ENCODE assay signal across 1 cellular context in genomic region chr13:50410921-50411712, GRCh38.
A peak's percentile ranks its signal among the peaks of the same experiment; 100 is the strongest.
TF ChIP-seq lines count a peak whose summit lies in the region.

No MANE protein-coding gene starts in this region.

TF ChIP-seq in K562, 482 proteins besides CTCF, POLR2A, EP300 and RAD21 (continued from another document and continues in another):
- TF ChIP-seq MGA (IDR thresholded peaks at IDR 0.05), result no peak
- no peak for TF ChIP-seq CREB5 (CRISPR knock-in tag; IDR thresholded peaks at IDR 0.05)
- TF ChIP-seq RBM34 (IDR thresholded peaks at IDR 0.05; ENCODE audit: borderline replicate concordance, insufficient read depth, low read length), result no peak
- TF ChIP-seq ATF7 (IDR thresholded peaks at IDR 0.05), result peak; percentile 16; the same call in 1 of the 2 replicates
- TF ChIP-seq ZSCAN29 (IDR thresholded peaks at IDR 0.05), result no peak
- TF ChIP-seq TBP (optimal IDR thresholded peaks at IDR 0.05; ENCODE audit: low read depth, low read length), result no peak
- TF ChIP-seq RCOR1 (IDR thresholded peaks at IDR 0.05; ENCODE audit: borderline replicate concordance in 1 of 2, low read depth in 2 of 2, low read length in 2 of 2), result peak in 1 of 2 experiments; percentile 49; a peak in 2 of 4 replicates
- TF ChIP-seq MNT (conservative IDR thresholded peaks at IDR 0.05), result peak in 1 of 2 experiments; percentile 49; a peak in 2 of 4 replicates
- TF ChIP-seq HDGF (IDR thresholded peaks at IDR 0.05), result no peak
- no peak for TF ChIP-seq RB1 (IDR thresholded peaks at IDR 0.05; ENCODE audit: low read depth)
- TF ChIP-seq NFXL1 (CRISPR knock-in tag; IDR thresholded peaks at IDR 0.05), result no peak
- no peak for TF ChIP-seq EZH2 (IDR thresholded peaks at IDR 0.05; ENCODE audit: borderline replicate concordance, low read depth, low read length)
- TF ChIP-seq CBFB (CRISPR knock-in tag; IDR thresholded peaks at IDR 0.05), result no peak
- no peak for TF ChIP-seq E2F3 (CRISPR knock-in tag; IDR thresholded peaks at IDR 0.05)
- peak; percentile 86 for TF ChIP-seq TCF3 (CRISPR knock-in tag; IDR thresholded peaks at IDR 0.05)
- TF ChIP-seq PATZ1 (CRISPR knock-in tag; IDR thresholded peaks at IDR 0.05; ENCODE audit: borderline replicate concordance), result no peak
- no peak for TF ChIP-seq ZNF436 (CRISPR knock-in tag; IDR thresholded peaks at IDR 0.05)
- TF ChIP-seq GTF2A2 (tag; IDR thresholded peaks at IDR 0.05), result no peak
- peak; percentile 85 for TF ChIP-seq FOSL1 (tag; conservative IDR thresholded peaks at IDR 0.05)
- TF ChIP-seq DIDO1 (tag; IDR thresholded peaks at IDR 0.05; ENCODE audit: low read depth), result no peak
- TF ChIP-seq ZNF584 (CRISPR knock-in tag; IDR thresholded peaks at IDR 0.05; ENCODE audit: low read depth), result no peak
- no peak for TF ChIP-seq DLX4 (CRISPR knock-in tag; IDR thresholded peaks at IDR 0.05)
- TF ChIP-seq TCFL5 (CRISPR knock-in tag; conservative IDR thresholded peaks at IDR 0.05), result no peak
- no peak for TF ChIP-seq ZNF699 (CRISPR knock-in tag; IDR thresholded peaks at IDR 0.05; ENCODE audit: insufficient replicate concordance)
- TF ChIP-seq SMARCB1 (IDR thresholded peaks at IDR 0.05; ENCODE audit: insufficient read length, low read depth), result no peak
- TF ChIP-seq FIP1L1 (IDR thresholded peaks at IDR 0.05; ENCODE audit: low read depth, low read length, poor library complexity, severe bottlenecking), result no peak
- TF ChIP-seq USF1 (CRISPR knock-in tag; IDR thresholded peaks at IDR 0.05), result no peak
- TF ChIP-seq CEBPZ (IDR thresholded peaks at IDR 0.05; ENCODE audit: borderline replicate concordance, low read depth, low read length), result no peak
- TF ChIP-seq ZNF3 (CRISPR knock-in tag; IDR thresholded peaks at IDR 0.05), result no peak
- no peak for TF ChIP-seq TSC22D4 (tag; IDR thresholded peaks at IDR 0.05)
- TF ChIP-seq NR3C1 (CRISPR knock-in tag; IDR thresholded peaks at IDR 0.05), result no peak
- TF ChIP-seq THAP7 (CRISPR knock-in tag; IDR thresholded peaks at IDR 0.05), result no peak
- peak in 1 of 2 experiments; percentile 58 for TF ChIP-seq NCOA2 (IDR thresholded peaks at IDR 0.05; ENCODE audit: partially characterized antibody in 2 of 2)
